8 cellular contexts compared by ENCODE assay signal in genomic region chr1:110645962-110646735, GRCh38. TPM values are rescaled to one million over a fixed set of nuclear protein-coding genes. Genes with fewer than 3 reads are reported as not detected.
A peak's percentile ranks its signal among the peaks of the same experiment; 100 is the strongest.
DNase-seq lines count a peak whose midpoint lies in the region; ATAC-seq and TF ChIP-seq lines count a peak whose summit lies in the region.

No MANE protein-coding gene starts in this region.

- intact Hi-C loops in spleen (cut with DNase I; ENCODE audit: low total_unique reads): no loop called here

- H3K9me3 ChIP-seq in spleen (no peaks in the 10 kb centered on the region), suprapubic skin (no peaks in the 10 kb centered on the region)

- peak; percentile 58 to 63 for ATAC-seq in activated CD4-positive, CD25-positive, alpha-beta regulatory T cell treated with anti-CD3 and anti-CD28 coated beads, Interleukin-2, amount 50 U/mL, for 24 hours
- no peak for ATAC-seq in GM19467 (IDR thresholded peaks at IDR 0.05; ENCODE audit: unreplicated experiment)

- WGBS in spleen, 5 donors: 54 to 79% (median 66%) methylated on average over 3 of the region's 3 CpGs
- WGBS in suprapubic skin: 38% methylated on average over 3 of the region's 3 CpGs

- TF ChIP-seq CTCF in RWPE1 (conservative IDR thresholded peaks at IDR 0.05; ENCODE audit: low read depth) (no peak), fibroblast of the aortic adventitia (IDR thresholded peaks at IDR 0.05; ENCODE audit: insufficient read depth, low read length) (no peak), spleen (IDR thresholded peaks at IDR 0.05 in 8 of 11, conservative IDR thresholded peaks at IDR 0.05 in 3 of 11) (no peak), suprapubic skin (IDR thresholded peaks at IDR 0.05) (no peak)

- H3K27ac ChIP-seq in RWPE1: no peak overlapping the region
- H3K27ac ChIP-seq in spleen: peak overlapping the region in 6 of 8 donors; percentile 39 to 77 (median 60)
- H3K27ac ChIP-seq in suprapubic skin: no peak overlapping the region

- no peak for DNase-seq in activated CD4-positive, CD25-positive, alpha-beta regulatory T cell (lab: John Stamatoyannopoulos, UW)
- DNase-seq in RWPE1 (ENCODE audit: low spot score) (peak; percentile 42), fibroblast of the aortic adventitia (ENCODE audit: low read depth) (peak; percentile 36), spleen (no peak), suprapubic skin (ENCODE audit: low spot score in 2 of 2) (no peak), SW480 (ENCODE audit: low spot score) (no peak)

- CTCF ChIA-PET in RWPE1 (lab: Yijun Ruan, JAX): interaction anchor here (0.6 to 0.7 kb wide), 2 partner anchors 91 to 1397 kb away, joined by 3 read pairs; no protein-coding TSS in a partner anchor

- H3K36me3 ChIP-seq in spleen (no peaks in the 10 kb centered on the region), suprapubic skin (no peaks in the 10 kb centered on the region)

- H3K4me1 ChIP-seq in spleen: peaks cover 18 to 76% (median 53%) of the 10 kb centered on the region in 6 donors
- H3K4me1 ChIP-seq in suprapubic skin: peaks cover 16% of the 10 kb centered on the region

- POLR2A ChIA-PET in RWPE1 (lab: Yijun Ruan, JAX; ENCODE audit: low non-redundant PET): no interaction called here

- H3K27me3 ChIP-seq in spleen (replicated peaks in 1 of 7) (no peaks in the 10 kb centered on the region), suprapubic skin (no peaks in the 10 kb centered on the region)

- H3K4me3 ChIP-seq in fibroblast of the aortic adventitia (ENCODE audit: low read depth, low read length) (no peak overlapping the region), spleen (no peak overlapping the region), suprapubic skin (no peak overlapping the region)

- TF ChIP-seq POLR2A in spleen (IDR thresholded peaks at IDR 0.05): no peak
- no peak for TF ChIP-seq POLR2A in suprapubic skin (IDR thresholded peaks at IDR 0.05)

- no peak for TF ChIP-seq EP300 in suprapubic skin (IDR thresholded peaks at IDR 0.05)

RNA-seq across cellular contexts. Expression of gene KCNA3, which starts 28.6 kb away (rescaled TPM):
- under 0.01 TPM in 1 of 2 replicates, not detected in the other for total RNA-seq in fibroblast of the aortic adventitia (ENCODE audit: low replicate concordance)
- 10 to 100 TPM; 20.4 to 45.8 (median 28.4) TPM for total RNA-seq in spleen
- 1 to 10 TPM in 1 of 3 donors, under 1 TPM in 2; 0.30 to 1.4 (median 0.96) TPM for polyA plus RNA-seq in spleen
- 1 to 10 TPM in 1 of 4 donors, under 1 TPM in 2, not detected in 1; 0.34 to 1.4 (median 0.80) TPM for total RNA-seq in suprapubic skin

RNA-seq across cellular contexts. Expression of gene KCNA2, which starts 40.0 kb away (rescaled TPM):
- total RNA-seq in fibroblast of the aortic adventitia (ENCODE audit: low replicate concordance) (not detected in 2 replicates), spleen (1 to 10 TPM in 5 of 7 donors, under 1 TPM in 2; 0.65 to 2.6 (median 1.4) TPM), suprapubic skin (under 1 TPM; 0.34 to 0.97 (median 0.54) TPM)
- under 1 TPM; 0.09 to 0.13 (median 0.11) TPM for polyA plus RNA-seq in spleen

Comparison
In these comparisons a context has a peak if more than half of its experiments do, and no peak if none do; other contexts are left out.
1. DNase-seq: peak in RWPE1 (single experiment) and fibroblast of the aortic adventitia (single experiment); none in activated CD4-positive, CD25-positive, alpha-beta regulatory T cell (0 of 4), spleen (single experiment), suprapubic skin (0 of 2) and SW480 (single experiment).
2. H3K27ac ChIP-seq: peak in spleen (6 of 8); none in RWPE1 (single experiment) and suprapubic skin (single experiment).
3. RNA of gene KCNA3, which starts 28.6 kb away (total RNA-seq): 20.4 to 45.8 TPM in spleen; 0.34 to 1.4 TPM in suprapubic skin and under 0.01 TPM in fibroblast of the aortic adventitia; every median in the first group is over 4 times any median in the second.